30 cellular contexts compared by ENCODE assay signal in the genomic region with DNA sequence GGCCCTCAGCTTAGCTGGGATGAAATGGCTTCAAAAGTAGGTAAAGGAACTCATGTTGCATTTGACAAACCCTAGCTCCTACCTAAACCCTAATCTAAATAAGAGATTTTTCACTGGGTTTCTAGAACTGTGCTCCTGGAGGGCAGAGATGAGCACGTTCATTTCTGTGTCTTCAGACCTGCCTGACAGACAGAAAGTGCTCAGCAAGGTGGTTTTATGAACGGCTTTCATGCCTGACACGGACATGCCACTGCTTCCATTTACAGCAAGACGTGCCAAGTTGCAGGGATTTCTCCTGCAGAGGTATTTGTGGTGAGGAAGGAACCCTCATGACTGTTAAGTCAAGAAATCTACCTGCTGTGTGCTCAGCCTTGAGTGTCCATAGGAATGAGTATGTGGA.
"Had no signal": no experiment of that assay in that cellular context is flagged by ENCODE, and none has a peak within 500 bp of the region (broad histone marks: within the 10 kb centered on the region; RNA-seq: fewer than 3 reads in every experiment).

No MANE protein-coding gene starts in this region.

- H3K79me2 ChIP-seq: parathyroid adenoma had no signal

- DNase-seq: natural killer cell; occipital lobe; ovary; psoas muscle; right cardiac atrium; spleen; stimulated activated CD4-positive, alpha-beta T cell treated with anti-CD3 and anti-CD28 coated beads, Interleukin-12 subunit alpha, Interleukin-12 subunit beta, amount 100 ng/mL, for 4 hours; stimulated activated CD4-positive, alpha-beta T cell treated with anti-CD3 and anti-CD28 coated beads, Interleukin-1b, Interleukin-23, amount 100 ng/mL, for 48 hours; stimulated activated CD4-positive, alpha-beta T cell treated with anti-CD3 and anti-CD28 coated beads, Interleukin-4, amount 100 ng/mL, for 1 hour; stimulated activated CD4-positive, alpha-beta T cell treated with anti-CD3 and anti-CD28 coated beads, Interleukin-4, amount 100 ng/mL, for 4 hours; stimulated activated CD8-positive, alpha-beta memory T cell treated with anti-CD3 and anti-CD28 coated beads, Interleukin-4, amount 100 ng/mL, for 48 hours; stimulated activated naive CD4-positive, alpha-beta T cell; stimulated activated naive CD8-positive, alpha-beta T cell treated with anti-CD3 and anti-CD28 coated beads, Interleukin-15, amount 100 ng/mL, for 72 hours; stimulated activated naive CD8-positive, alpha-beta T cell treated with anti-CD3 and anti-CD28 coated beads, Interleukin-15, Interleukin-2, amounts not matched to agents 100 U/mL and 50 U/mL, for 24 hours; substantia nigra; testis; tibial artery; transverse colon; upper lobe of right lung; uterus had no signal

- H3K9ac ChIP-seq: neural progenitor cell, parathyroid adenoma had no signal

- H3K4me3 Mint-ChIP-seq: natural killer cell; nephron; neural progenitor cell; stimulated activated memory B cell treated with anti-CD40 and anti-IgM and Interleukin-4, amounts not matched to agents 10 μg/mL and 1 μg/mL and 100 μg/mL, for 72 hours; stimulated activated naive CD8-positive, alpha-beta T cell treated with anti-CD3 and anti-CD28 coated beads, Interleukin-15, amount 100 ng/mL, for 72 hours; type B pancreatic cell had no signal

- H3K27me3 Mint-ChIP-seq: stimulated activated memory B cell treated with anti-CD40 and anti-IgM and Interleukin-4, amounts not matched to agents 10 μg/mL and 1 μg/mL and 100 μg/mL, for 72 hours; type B pancreatic cell had no signal

- H3K27ac ChIP-seq: neural progenitor cell, ovary, parathyroid adenoma, psoas muscle, skin epidermis, spleen, suprapubic skin, testis, tibial artery, transverse colon, upper lobe of right lung, uterus had no signal

- H3K36me3 Mint-ChIP-seq: natural killer cell; neural progenitor cell; stimulated activated memory B cell treated with anti-CD40 and anti-IgM and Interleukin-4, amounts not matched to agents 10 μg/mL and 1 μg/mL and 100 μg/mL, for 72 hours; type B pancreatic cell had no signal

- H3K36me3 ChIP-seq: neural progenitor cell, ovary, spleen, suprapubic skin, tibial artery, transverse colon, upper lobe of right lung, uterus had no signal

- ATAC-seq: natural killer cell; psoas muscle; right cardiac atrium; sciatic nerve; stimulated activated memory B cell treated with anti-CD40 and anti-IgM and Interleukin-4, amounts not matched to agents 10 μg/mL and 1 μg/mL and 100 μg/mL, for 72 hours; stimulated activated naive CD8-positive, alpha-beta T cell treated with anti-CD3 and anti-CD28 coated beads, Interleukin-15, amount 100 ng/mL, for 72 hours; stimulated activated naive CD8-positive, alpha-beta T cell treated with anti-CD3 and anti-CD28 coated beads, Interleukin-15, Interleukin-2, amounts not matched to agents 100 U/mL and 50 U/mL, for 24 hours; upper lobe of right lung had no signal

- H3K4me3 ChIP-seq: neural progenitor cell, ovary, psoas muscle, skin epidermis, smooth muscle cell, spleen, suprapubic skin, testis, tibial artery, transverse colon, upper lobe of right lung, uterus had no signal

- H2AFZ ChIP-seq: neural progenitor cell, parathyroid adenoma had no signal

- H3K4me2 ChIP-seq: neural progenitor cell, smooth muscle cell had no signal

- H3K4me1 ChIP-seq: uterus had no signal

- H3K27ac Mint-ChIP-seq: natural killer cell; nephron; neural progenitor cell; progenitor cell of endocrine pancreas; stimulated activated memory B cell treated with anti-CD40 and anti-IgM and Interleukin-4, amounts not matched to agents 10 μg/mL and 1 μg/mL and 100 μg/mL, for 72 hours; stimulated activated naive CD8-positive, alpha-beta T cell treated with anti-CD3 and anti-CD28 coated beads, Interleukin-15, amount 100 ng/mL, for 72 hours; type B pancreatic cell had no signal

- H3K27me3 ChIP-seq: neural progenitor cell, ovary, suprapubic skin, testis, transverse colon, upper lobe of right lung, uterus had no signal

- H3K9me3 Mint-ChIP-seq: natural killer cell; stimulated activated memory B cell treated with anti-CD40 and anti-IgM and Interleukin-4, amounts not matched to agents 10 μg/mL and 1 μg/mL and 100 μg/mL, for 72 hours; stimulated activated naive CD8-positive, alpha-beta T cell treated with anti-CD3 and anti-CD28 coated beads, Interleukin-15, amount 100 ng/mL, for 72 hours; type B pancreatic cell had no signal

- H3K4me1 Mint-ChIP-seq: natural killer cell; stimulated activated memory B cell treated with anti-CD40 and anti-IgM and Interleukin-4, amounts not matched to agents 10 μg/mL and 1 μg/mL and 100 μg/mL, for 72 hours; stimulated activated naive CD8-positive, alpha-beta T cell treated with anti-CD3 and anti-CD28 coated beads, Interleukin-15, amount 100 ng/mL, for 72 hours had no signal

- H3K9me3 ChIP-seq: ovary, suprapubic skin, testis, transverse colon, uterus had no signal
